Comparison of ENCODE assay signal across 8 cellular contexts in genomic region chr12:57896139-57896436, GRCh38. TPM values are rescaled to one million over a fixed set of nuclear protein-coding genes. Genes with fewer than 3 reads are reported as not detected.
DNase-seq lines count a peak whose midpoint lies in the region; ATAC-seq and TF ChIP-seq lines count a peak whose summit lies in the region.

No MANE protein-coding gene starts in this region.

- H3K27me3 Mint-ChIP-seq in CD14-positive monocyte (ENCODE audit: low read depth in 3 of 3), result peaks cover 18 to 42% (median 29%) of the 10 kb centered on the region in 3 donors
- H3K27me3 Mint-ChIP-seq in naive thymus-derived CD4-positive, alpha-beta T cell, result peaks cover 0 to 6% (median 0%) of the 10 kb centered on the region in 5 donors

- CTCF ChIA-PET in naive thymus-derived CD4-positive, alpha-beta T cell (lab: Charles Lee), result interaction anchor here (0.7 to 4.0 kb wide), 14 partner anchors 9 to 139 kb away, joined by 3 to 39 read pairs (median 5); partner anchors contain the start of genes AVIL, CTDSP2 and TSFM

- no peak overlapping the region for H3K27ac Mint-ChIP-seq in CD14-positive monocyte
- peak overlapping the region in 7 of 9 donors; percentile 63 to 94 (median 73) for H3K27ac Mint-ChIP-seq in naive thymus-derived CD4-positive, alpha-beta T cell

- H3K4me3 ChIP-seq in effector memory CD4-positive, alpha-beta T cell (ENCODE audit: insufficient read depth, low read depth, low read length, poor library complexity, severe bottlenecking), result peak overlapping the region; percentile 65
- peak overlapping the region; percentile 54 for H3K4me3 ChIP-seq in naive thymus-derived CD4-positive, alpha-beta T cell (ENCODE audit: low read length)

- peak overlapping the region; percentile 67 to 81 for H3K4me3 Mint-ChIP-seq in CD14-positive monocyte
- H3K4me3 Mint-ChIP-seq in naive thymus-derived CD4-positive, alpha-beta T cell, result peak overlapping the region; percentile 46 to 89 (median 80)

- H3K9me3 Mint-ChIP-seq in CD14-positive monocyte, result no peaks in the 10 kb centered on the region
- H3K9me3 Mint-ChIP-seq in naive thymus-derived CD4-positive, alpha-beta T cell, result no peaks in the 10 kb centered on the region

- POLR2A ChIA-PET in naive thymus-derived CD4-positive, alpha-beta T cell (lab: Charles Lee), result interaction anchor here (0.9 to 3.6 kb wide), 12 partner anchors 9 to 140 kb away, joined by 3 to 27 read pairs (median 4); partner anchors contain the start of genes CTDSP2, EEF1AKMT3, METTL1 and TSFM

- DNase-seq in CD14-positive monocyte (ENCODE audit: low spot score) (no peak), NCI-H2227 treated with DMSO at 0.1 percent for 48 hours (lab: John Stamatoyannopoulos, UW) (peak; percentile 21), COLO829 (ENCODE audit: low spot score) (no peak), AG08395 (ENCODE audit: low spot score) (no peak)
- DNase-seq in effector memory CD4-positive, alpha-beta T cell, result no peak
- peak in 1 of 9 donors; percentile 27 for DNase-seq in naive thymus-derived CD4-positive, alpha-beta T cell
- no peak for DNase-seq in activated CD8-positive, alpha-beta memory T cell treated with anti-CD3 and anti-CD28 coated beads, Interleukin-2, amount 50 U/mL, for 48 hours

- no peak for ATAC-seq in naive thymus-derived CD4-positive, alpha-beta T cell
- ATAC-seq in HG02678 (IDR thresholded peaks at IDR 0.05; ENCODE audit: unreplicated experiment), result no peak

- peaks cover 0 to 1% of the 10 kb centered on the region in 2 donors for H3K36me3 Mint-ChIP-seq in CD14-positive monocyte
- H3K36me3 Mint-ChIP-seq in naive thymus-derived CD4-positive, alpha-beta T cell, result no peaks in the 10 kb centered on the region

- TF ChIP-seq CTCF in CD14-positive monocyte (IDR thresholded peaks at IDR 0.05), result no peak

- no peaks in the 10 kb centered on the region for H3K36me3 ChIP-seq in effector memory CD4-positive, alpha-beta T cell (ENCODE audit: control insufficient read depth, insufficient read depth, low read length)
- no peaks in the 10 kb centered on the region for H3K36me3 ChIP-seq in naive thymus-derived CD4-positive, alpha-beta T cell (ENCODE audit: control insufficient read depth in 2 of 3, insufficient read depth in 3 of 3, low read length in 3 of 3)

- no peaks in the 10 kb centered on the region for H3K27me3 ChIP-seq in effector memory CD4-positive, alpha-beta T cell (replicated peaks; ENCODE audit: control insufficient read depth, insufficient read depth, low read length, poor library complexity, severe bottlenecking)
- H3K27me3 ChIP-seq in naive thymus-derived CD4-positive, alpha-beta T cell (ENCODE audit: control insufficient read depth in 2 of 2, insufficient read depth in 2 of 2, low read length in 2 of 2), result no peaks in the 10 kb centered on the region

- peaks cover 57% of the 10 kb centered on the region for H3K4me1 ChIP-seq in effector memory CD4-positive, alpha-beta T cell (ENCODE audit: control insufficient read depth, insufficient read depth, low read length, poor library complexity, severe bottlenecking)
- H3K4me1 ChIP-seq in naive thymus-derived CD4-positive, alpha-beta T cell (ENCODE audit: control insufficient read depth in 2 of 2, insufficient read depth in 2 of 2, low read length in 2 of 2), result peaks cover 34 to 49% of the 10 kb centered on the region in 2 donors

- H3K27ac ChIP-seq in effector memory CD4-positive, alpha-beta T cell (ENCODE audit: insufficient read depth, low read length, poor library complexity, severe bottlenecking), result peak overlapping the region; percentile 90
- H3K27ac ChIP-seq in naive thymus-derived CD4-positive, alpha-beta T cell (ENCODE audit: low read depth, low read length), result peak overlapping the region; percentile 61

- no peaks in the 10 kb centered on the region for H3K9me3 ChIP-seq in effector memory CD4-positive, alpha-beta T cell (ENCODE audit: control insufficient read depth, low read length)
- no peaks in the 10 kb centered on the region for H3K9me3 ChIP-seq in naive thymus-derived CD4-positive, alpha-beta T cell (ENCODE audit: control insufficient read depth in 2 of 3, low read length in 3 of 3)

- intact Hi-C loops in CD14-positive monocyte (cut with micrococcal nuclease), result no loop called here
- intact Hi-C loops in naive thymus-derived CD4-positive, alpha-beta T cell (cut with micrococcal nuclease), result loop anchor here in 1 of 2 donors (1.0 kb wide), 1 partner anchor 93 kb away; no protein-coding TSS in a partner anchor

- H3K4me1 Mint-ChIP-seq in CD14-positive monocyte, result peaks cover 54% of the 10 kb centered on the region
- H3K4me1 Mint-ChIP-seq in naive thymus-derived CD4-positive, alpha-beta T cell, result peaks cover 32 to 59% (median 57%) of the 10 kb centered on the region in 7 donors

RNA-seq across cellular contexts. Expression of gene ATP23, which starts 45.3 kb away (rescaled TPM):
- polyA plus RNA-seq in CD14-positive monocyte, result 10 to 100 TPM; 24.8 to 27.5 TPM
- total RNA-seq in naive thymus-derived CD4-positive, alpha-beta T cell, result 10 to 100 TPM in 1 of 5 experiments, 1 to 10 TPM in 4; 7.2 to 12.3 (median 8.2) TPM
- 10 to 100 TPM; 30.1 to 31.1 TPM for polyA plus RNA-seq in naive thymus-derived CD4-positive, alpha-beta T cell

RNA-seq across cellular contexts. Expression of gene CTDSP2, which starts 49.6 kb away (rescaled TPM):
- 10 to 100 TPM; 59.1 to 70.2 TPM for polyA plus RNA-seq in CD14-positive monocyte
- 100 to 1,000 TPM; 124 to 295 (median 145) TPM for total RNA-seq in naive thymus-derived CD4-positive, alpha-beta T cell
- 100 to 1,000 TPM in 1 of 2 donors, 10 to 100 TPM in 1; 86.9 to 110 TPM for polyA plus RNA-seq in naive thymus-derived CD4-positive, alpha-beta T cell

Comparison
In these comparisons a context has a peak if more than half of its experiments do, and no peak if none do; other contexts are left out.
1. H3K27ac Mint-ChIP-seq: peak in naive thymus-derived CD4-positive, alpha-beta T cell (7 of 9); none in CD14-positive monocyte (0 of 7).